In genomic region chr1:22641906-22642636, GRCh38 we compare ENCODE assay signal across 8 cellular contexts. TPM values are rescaled to one million over a fixed set of nuclear protein-coding genes. Genes with fewer than 3 reads are reported as not detected.
DNase-seq lines count a peak whose midpoint lies in the region; ATAC-seq and TF ChIP-seq lines count a peak whose summit lies in the region.

No MANE protein-coding gene starts in this region.

- no peaks in the 10 kb centered on the region for H3K36me3 Mint-ChIP-seq in CD14-positive monocyte
- no peaks in the 10 kb centered on the region for H3K36me3 Mint-ChIP-seq in HFFc6 (ENCODE audit: low read depth)
- no peaks in the 10 kb centered on the region for H3K36me3 Mint-ChIP-seq in activated T-helper 17 cell treated with anti-CD3 and anti-CD28 coated beads, Interleukin-2, amount 50 U/mL, for 72 hours (ENCODE audit: low read depth)

- no peaks in the 10 kb centered on the region for H3K4me1 ChIP-seq in Panc1 (ENCODE audit: control insufficient read depth, insufficient read depth, low read length)
- no peaks in the 10 kb centered on the region for H3K4me1 ChIP-seq in neuronal stem cell (ENCODE audit: control insufficient read depth in 2 of 2, insufficient read depth in 1 of 2, low read depth in 1 of 2, low read length in 2 of 2)
- H3K4me1 ChIP-seq in suprapubic skin: peaks cover 5% of the 10 kb centered on the region

- no peaks in the 10 kb centered on the region for H3K79me1 ChIP-seq in neuronal stem cell (ENCODE audit: low read depth, low read length)

- POLR2A ChIA-PET in Panc1 (lab: Charles Lee): no interaction called here

- DNase-seq in CD14-positive monocyte (ENCODE audit: low spot score) (peak; percentile 60), HFFc6 (peak; percentile 25), Panc1 (ENCODE audit: low read depth, low spot score) (peak; percentile 18), fibroblast of pulmonary artery (ENCODE audit: low read depth) (peak; percentile 53), neuronal stem cell (ENCODE audit: low spot score) (peak; percentile 68), suprapubic skin (ENCODE audit: low spot score in 2 of 2) (peak; percentile 83 to 91)

- H2AFZ ChIP-seq in neuronal stem cell (ENCODE audit: low read length): no peak overlapping the region

- in situ Hi-C loops in Panc1 (cut with HindIII; ENCODE audit: low pct_unique_long_range_greater_than_20kb, low sequenced_read_pairs): no loop called here

- H3K36me3 ChIP-seq in Panc1 (ENCODE audit: control insufficient read depth, insufficient read depth, low read length) (no peaks in the 10 kb centered on the region), neuronal stem cell (replicated peaks in 1 of 2; ENCODE audit: control insufficient read depth in 2 of 2, insufficient read depth in 2 of 2, low read length in 2 of 2) (no peaks in the 10 kb centered on the region), suprapubic skin (no peaks in the 10 kb centered on the region)

- peak overlapping the region; percentile 88 for H3K18ac ChIP-seq in neuronal stem cell (ENCODE audit: low read length)

- no peak overlapping the region for H3K4ac ChIP-seq in neuronal stem cell (ENCODE audit: low read length)

- peak overlapping the region; percentile 59 for H2AK5ac ChIP-seq in neuronal stem cell (ENCODE audit: low read depth, low read length)

- peak overlapping the region; percentile 43 for H2BK5ac ChIP-seq in neuronal stem cell (ENCODE audit: low read length)

- CTCF ChIA-PET in Panc1 (lab: Charles Lee): interaction anchor here (0.6 to 2.1 kb wide), 2 partner anchors 99 to 102 kb away, joined by 7 to 9 read pairs; no protein-coding TSS in a partner anchor

- H3K9ac ChIP-seq in neuronal stem cell (ENCODE audit: low read depth, low read length, poor library complexity): peak overlapping the region; percentile 7

- H2BK12ac ChIP-seq in neuronal stem cell (ENCODE audit: low read length): no peak overlapping the region

- peaks cover 6 to 13% (median 7%) of the 10 kb centered on the region in 3 donors for H3K27me3 Mint-ChIP-seq in CD14-positive monocyte (ENCODE audit: low read depth in 3 of 3)
- H3K27me3 Mint-ChIP-seq in HFFc6 (ENCODE audit: insufficient read depth): peaks cover 21% of the 10 kb centered on the region
- H3K27me3 Mint-ChIP-seq in activated T-helper 17 cell treated with anti-CD3 and anti-CD28 coated beads, Interleukin-2, amount 50 U/mL, for 72 hours: peaks cover 15% of the 10 kb centered on the region

- WGBS in neuronal stem cell (ENCODE audit: extremely low coverage in 2 of 2, insufficient read length in 2 of 2, insufficient replicate concordance in 1 of 2), 2 donors: no CpG with 5 or more reads among the region's 18 CpGs
- 17% methylated on average over 6 of the region's 18 CpGs for WGBS in suprapubic skin

- H3K14ac ChIP-seq in neuronal stem cell (ENCODE audit: low read length): no peak overlapping the region

- H3K27ac ChIP-seq in Panc1 (ENCODE audit: low read length) (no peak overlapping the region), neuronal stem cell (replicated peaks; ENCODE audit: low read length) (no peak overlapping the region), suprapubic skin (no peak overlapping the region)

- H3K4me3 Mint-ChIP-seq in CD14-positive monocyte (no peak overlapping the region), HFFc6 (no peak overlapping the region)
- H3K4me3 Mint-ChIP-seq in activated T-helper 17 cell treated with anti-CD3 and anti-CD28 coated beads, Interleukin-2, amount 50 U/mL, for 72 hours: no peak overlapping the region

- H3K9me3 ChIP-seq in Panc1 (ENCODE audit: control insufficient read depth, insufficient read depth, low read depth, low read length): no peaks in the 10 kb centered on the region
- H3K9me3 ChIP-seq in neuronal stem cell (replicated peaks in 1 of 2; ENCODE audit: control insufficient read depth in 2 of 2, insufficient read depth in 1 of 2, low read depth in 1 of 2, low read length in 2 of 2): no peaks in the 10 kb centered on the region
- H3K9me3 ChIP-seq in suprapubic skin: no peaks in the 10 kb centered on the region

- peak; percentile 85 for TF ChIP-seq CTCF in CD14-positive monocyte (IDR thresholded peaks at IDR 0.05)
- TF ChIP-seq CTCF in HFFc6 (IDR thresholded peaks at IDR 0.05): peak; percentile 96
- peak; percentile 95 for TF ChIP-seq CTCF in Panc1 (IDR thresholded peaks at IDR 0.05)
- peak; percentile 83 for TF ChIP-seq CTCF in fibroblast of pulmonary artery (IDR thresholded peaks at IDR 0.05; ENCODE audit: low read length, missing control alignments)
- peak; percentile 81 to 90 for TF ChIP-seq CTCF in suprapubic skin (IDR thresholded peaks at IDR 0.05)

- H4K8ac ChIP-seq in neuronal stem cell (ENCODE audit: low read depth, low read length): no peak overlapping the region

- H3K4me3 ChIP-seq in Panc1 (ENCODE audit: low read depth in 2 of 2, low read length in 2 of 2): peak overlapping the region in 1 of 2 experiments; percentile 32; a peak in 2 of 4 replicates
- no peak overlapping the region for H3K4me3 ChIP-seq in fibroblast of pulmonary artery (replicated peaks; ENCODE audit: low read depth, low read length)
- no peak overlapping the region for H3K4me3 ChIP-seq in neuronal stem cell (ENCODE audit: low read length in 2 of 2)
- no peak overlapping the region for H3K4me3 ChIP-seq in suprapubic skin

- no peak for TF ChIP-seq POLR2A in suprapubic skin (IDR thresholded peaks at IDR 0.05)

- no peak overlapping the region for H3K23ac ChIP-seq in neuronal stem cell (ENCODE audit: low read depth, low read length, poor library complexity)

- H2BK15ac ChIP-seq in neuronal stem cell (ENCODE audit: low read length): peak overlapping the region; percentile 19

- ATAC-seq in Panc1 (peak; percentile 90), GM19351 (IDR thresholded peaks at IDR 0.05; ENCODE audit: unreplicated experiment) (no peak)
- peak; percentile 85 for ATAC-seq in activated T-helper 17 cell treated with anti-CD3 and anti-CD28 coated beads, Interleukin-2, amount 50 U/mL, for 72 hours (replicated peaks)

- H3K27me3 ChIP-seq in Panc1 (ENCODE audit: control insufficient read depth, insufficient read depth, low read length) (no peaks in the 10 kb centered on the region), neuronal stem cell (ENCODE audit: control insufficient read depth in 3 of 3, insufficient read depth in 3 of 3, low read depth in 1 of 3, low read length in 3 of 3) (peaks cover 0 to 38% (median 0%) of the 10 kb centered on the region in 3 experiments), suprapubic skin (peaks cover 31% of the 10 kb centered on the region)

- no peak overlapping the region for H2BK120ac ChIP-seq in neuronal stem cell (ENCODE audit: low read depth, low read length)

- H3K4me2 ChIP-seq in neuronal stem cell (ENCODE audit: insufficient read depth, low read length, poor library complexity, severe bottlenecking): no peak overlapping the region

- H3K9me3 Mint-ChIP-seq in CD14-positive monocyte: no peaks in the 10 kb centered on the region
- no peaks in the 10 kb centered on the region for H3K9me3 Mint-ChIP-seq in HFFc6
- H3K9me3 Mint-ChIP-seq in activated T-helper 17 cell treated with anti-CD3 and anti-CD28 coated beads, Interleukin-2, amount 50 U/mL, for 72 hours: no peaks in the 10 kb centered on the region

- peaks cover 10% of the 10 kb centered on the region for H3K4me1 Mint-ChIP-seq in CD14-positive monocyte
- no peaks in the 10 kb centered on the region for H3K4me1 Mint-ChIP-seq in HFFc6 (ENCODE audit: low read depth)
- H3K4me1 Mint-ChIP-seq in activated T-helper 17 cell treated with anti-CD3 and anti-CD28 coated beads, Interleukin-2, amount 50 U/mL, for 72 hours: no peaks in the 10 kb centered on the region

- no TSS peak for BruUV-seq in Panc1 (replicated peaks; lab: Mats Ljungman, UMichigan)

- H3K27ac Mint-ChIP-seq in CD14-positive monocyte (no peak overlapping the region), HFFc6 (no peak overlapping the region)
- H3K27ac Mint-ChIP-seq in activated T-helper 17 cell treated with anti-CD3 and anti-CD28 coated beads, Interleukin-2, amount 50 U/mL, for 72 hours: no peak overlapping the region

- no peak for TF ChIP-seq EP300 in suprapubic skin (IDR thresholded peaks at IDR 0.05)

- intact Hi-C loops in CD14-positive monocyte (cut with micrococcal nuclease): loop anchor here (1.0 to 10.0 kb wide), 4 partner anchors 222 to 517 kb away; no protein-coding TSS in a partner anchor
- intact Hi-C loops in Panc1 (cut with micrococcal nuclease; ENCODE audit: unreplicated experiment): loop anchor here (1.0 to 5.0 kb wide), 2 partner anchors 115 to 222 kb away; no protein-coding TSS in a partner anchor

- no peak overlapping the region for H4K91ac ChIP-seq in neuronal stem cell (ENCODE audit: low read depth, low read length, poor library complexity)

RNA-seq across cellular contexts. Expression of gene C1QC, which starts 1.4 kb away (rescaled TPM):
- polyA plus RNA-seq in CD14-positive monocyte: under 1 TPM; 0.74 to 0.85 TPM
- total RNA-seq in HFFc6 (2021; fragmentation: NEBNext Ultra II Directional; extraction: Animal tissue kit (Norgen Biotek cat#: 25700)): not detected
- 0.64 TPM for total RNA-seq in Panc1 (2021; ENCODE audit: unreplicated experiment)
- polyA plus RNA-seq in Panc1 (2012; ENCODE audit: insufficient read length): 0.19 TPM
- not detected for total RNA-seq in activated T-helper 17 cell treated with anti-CD3 and anti-CD28 coated beads, Interleukin-2, amount 50 U/mL, for 72 hours
- not detected for polyA plus RNA-seq in neuronal stem cell (2013, experiment 1 of 2)
- not detected for polyA plus RNA-seq in neuronal stem cell (2013, experiment 2 of 2)
- total RNA-seq in suprapubic skin: 10 to 100 TPM in 3 of 4 donors, 1 to 10 TPM in 1; 6.5 to 31.9 (median 20.4) TPM

RNA-seq across cellular contexts. Expression of gene C1QA, which starts 5.6 kb away (rescaled TPM):
- 10 to 100 TPM; 16.3 to 19.6 TPM for polyA plus RNA-seq in CD14-positive monocyte
- not detected for total RNA-seq in HFFc6 (2021; fragmentation: NEBNext Ultra II Directional; extraction: Animal tissue kit (Norgen Biotek cat#: 25700))
- total RNA-seq in Panc1 (2021; ENCODE audit: unreplicated experiment) (0.41 TPM), suprapubic skin (10 to 100 TPM in 2 of 4 donors, 1 to 10 TPM in 2; 7.2 to 24.3 (median 16.4) TPM)
- not detected for polyA plus RNA-seq in Panc1 (2012; ENCODE audit: insufficient read length)
- not detected for total RNA-seq in activated T-helper 17 cell treated with anti-CD3 and anti-CD28 coated beads, Interleukin-2, amount 50 U/mL, for 72 hours
- polyA plus RNA-seq in neuronal stem cell (2013, experiment 1 of 2): not detected
- not detected for polyA plus RNA-seq in neuronal stem cell (2013, experiment 2 of 2)

RNA-seq across cellular contexts. Expression of gene C1QB, which starts 11.0 kb away (rescaled TPM):
- polyA plus RNA-seq in CD14-positive monocyte: 1 to 10 TPM; 3.9 to 6.4 TPM
- total RNA-seq in HFFc6 (2021; fragmentation: NEBNext Ultra II Directional; extraction: Animal tissue kit (Norgen Biotek cat#: 25700)): not detected
- total RNA-seq in Panc1 (2021; ENCODE audit: unreplicated experiment) (0.33 TPM), suprapubic skin (10 to 100 TPM; 14.5 to 71.5 (median 33.0) TPM)
- not detected for polyA plus RNA-seq in Panc1 (2012; ENCODE audit: insufficient read length)
- total RNA-seq in activated T-helper 17 cell treated with anti-CD3 and anti-CD28 coated beads, Interleukin-2, amount 50 U/mL, for 72 hours: not detected
- not detected for polyA plus RNA-seq in neuronal stem cell (2013, experiment 1 of 2)
- not detected for polyA plus RNA-seq in neuronal stem cell (2013, experiment 2 of 2)

Comparison
In these comparisons a context has a peak if more than half of its experiments do, and no peak if none do; other contexts are left out.
1. DNase-seq: peak in every context shown above with its lines; median percentile 87 in suprapubic skin; 68 in neuronal stem cell; 60 in CD14-positive monocyte; 53 in fibroblast of pulmonary artery; 25 in HFFc6; 18 in Panc1.
2. RNA of gene C1QB, which starts 11.0 kb away (total RNA-seq): 14.5 to 71.5 TPM in suprapubic skin; 0.33 TPM in Panc1 (single experiment), not detected in HFFc6 and not detected in activated T-helper 17 cell treated with anti-CD3 and anti-CD28 coated beads, Interleukin-2, amount 50 U/mL, for 72 hours; every median in the first group is over 10 times any median in the second.
3. Peak in every context shown above with its lines, with median percentiles within 50 percentile points of each other: CTCF ChIP-seq.